Comparison of ENCODE assay signal across 22 cellular contexts in genomic region chr20:50410343-50410742, GRCh38.
"Had no signal": no experiment of that assay in that cellular context is flagged by ENCODE, and none has a peak within 500 bp of the region (broad histone marks: within the 10 kb centered on the region; RNA-seq: fewer than 3 reads in every experiment).

No MANE protein-coding gene starts in this region.

- ATAC-seq: effector memory CD8-positive, alpha-beta T cell; natural killer cell; stimulated activated naive CD8-positive, alpha-beta T cell treated with anti-CD3 and anti-CD28 coated beads, Interleukin-15, amount 100 ng/mL, for 72 hours had no signal

- H3K4me3 Mint-ChIP-seq: effector memory CD8-positive, alpha-beta T cell; memory B cell; natural killer cell; neural crest cell; stimulated activated naive CD8-positive, alpha-beta T cell treated with anti-CD3 and anti-CD28 coated beads, Interleukin-15, amount 100 ng/mL, for 72 hours; type B pancreatic cell had no signal

- H3K4me3 ChIP-seq: left lung, lung, pancreas, smooth muscle cell, thyroid gland had no signal

- H3K27ac Mint-ChIP-seq: effector memory CD8-positive, alpha-beta T cell; memory B cell; natural killer cell; progenitor cell of endocrine pancreas; stimulated activated naive CD8-positive, alpha-beta T cell treated with anti-CD3 and anti-CD28 coated beads, Interleukin-15, amount 100 ng/mL, for 72 hours; type B pancreatic cell had no signal

- H3K27ac ChIP-seq: pancreas had no signal

- H3K27me3 Mint-ChIP-seq: type B pancreatic cell had no signal

- H3K36me3 Mint-ChIP-seq: natural killer cell had no signal

- H3K9me3 Mint-ChIP-seq: effector memory CD8-positive, alpha-beta T cell; natural killer cell; stimulated activated naive CD8-positive, alpha-beta T cell treated with anti-CD3 and anti-CD28 coated beads, Interleukin-15, amount 100 ng/mL, for 72 hours had no signal

- DNase-seq: cerebellar nuclear complex; cortex of kidney; effector memory CD8-positive, alpha-beta T cell; erythroblast; head of caudate nucleus; left lung; natural killer cell; pancreas; stimulated activated CD4-positive, alpha-beta T cell treated with anti-CD3 and anti-CD28 coated beads, Interleukin-12 subunit alpha, Interleukin-12 subunit beta, amount 100 ng/mL, for 4 hours; stimulated activated CD4-positive, alpha-beta T cell treated with anti-CD3 and anti-CD28 coated beads, Interleukin-1b, Interleukin-23, amount 100 ng/mL, for 48 hours; stimulated activated CD4-positive, alpha-beta T cell treated with anti-CD3 and anti-CD28 coated beads, Interleukin-4, amount 100 ng/mL, for 1 hour; stimulated activated CD8-positive, alpha-beta memory T cell treated with anti-CD3 and anti-CD28 coated beads, Interleukin-4, amount 100 ng/mL, for 48 hours; stimulated activated naive CD4-positive, alpha-beta T cell; stimulated activated naive CD8-positive, alpha-beta T cell treated with anti-CD3 and anti-CD28 coated beads, Interleukin-15, amount 100 ng/mL, for 72 hours; thyroid gland had no signal

- H3K27me3 ChIP-seq: left lung, neutrophil, pancreas, thyroid gland had no signal

- H3K36me3 ChIP-seq: left lung, neutrophil, pancreas, thyroid gland had no signal

- H3K9me3 ChIP-seq: neutrophil, pancreas, thyroid gland had no signal

- H3K4me1 Mint-ChIP-seq: memory B cell; stimulated activated naive CD8-positive, alpha-beta T cell treated with anti-CD3 and anti-CD28 coated beads, Interleukin-15, amount 100 ng/mL, for 72 hours had no signal
